15 cellular contexts compared by ENCODE assay signal in genomic region chr20:58995461-58996225, GRCh38. TPM values are rescaled to one million over a fixed set of nuclear protein-coding genes. Genes with fewer than 3 reads are reported as not detected.
DNase-seq lines count a peak whose midpoint lies in the region; ATAC-seq and TF ChIP-seq lines count a peak whose summit lies in the region.
"Had no signal": no experiment of that assay in that cellular context is flagged by ENCODE, and none has a peak within 500 bp of the region (broad histone marks: within the 10 kb centered on the region; RNA-seq: fewer than 3 reads in every experiment).

No MANE protein-coding gene starts in this region.

- CTCF ChIA-PET in CD8-positive, alpha-beta memory T cell (lab: Charles Lee), result no interaction called here
- CTCF ChIA-PET in mammary epithelial cell (lab: Charles Lee; ENCODE audit: low non-redundant PET), result no interaction called here
- CTCF ChIA-PET in HEK293T (lab: Yijun Ruan, JAX), result no interaction called here

- no peak overlapping the region for H3K27ac ChIP-seq in CD8-positive, alpha-beta memory T cell (ENCODE audit: low read depth, low read length)
- H3K27ac ChIP-seq in HUES6 (ENCODE audit: low read depth, low read length) (no peak overlapping the region), mammary epithelial cell (ENCODE audit: insufficient read depth, low read depth, low read length) (no peak overlapping the region)
- H3K27ac ChIP-seq: brain microvascular endothelial cell had no signal

- H3K36me3 ChIP-seq in CD8-positive, alpha-beta memory T cell (ENCODE audit: insufficient read depth, low read length), result peaks cover 43% of the 10 kb centered on the region
- H3K36me3 ChIP-seq in HUES6 (ENCODE audit: control insufficient read depth, insufficient read depth, low read length), result peaks cover 73% of the 10 kb centered on the region
- peaks cover 33% of the 10 kb centered on the region for H3K36me3 ChIP-seq in mammary epithelial cell (ENCODE audit: insufficient read depth, low read length)

- no peaks in the 10 kb centered on the region for H3K9me3 ChIP-seq in CD8-positive, alpha-beta memory T cell (ENCODE audit: low read length)
- H3K9me3 ChIP-seq in HUES6 (ENCODE audit: control insufficient read depth, insufficient read depth, low read depth, low read length) (no peaks in the 10 kb centered on the region), mammary epithelial cell (replicated peaks; ENCODE audit: insufficient read depth, low read length) (no peaks in the 10 kb centered on the region)
- H3K9me3 ChIP-seq: esophagus muscularis mucosa had no signal

- intact Hi-C loops in mammary epithelial cell (cut with micrococcal nuclease), result loop anchor here (5.0 kb wide), 1 partner anchor 37 kb away; the partner anchor contains the start of gene ATP5F1E

- H3K4me3 Mint-ChIP-seq in CD8-positive, alpha-beta memory T cell, result no peak overlapping the region
- H3K4me3 Mint-ChIP-seq in naive B cell, result peak overlapping the region in 1 of 8 donors; percentile 6
- H3K4me3 Mint-ChIP-seq: HFFc6; T-helper 1 cell treated with Interleukin-12 subunit alpha and Interleukin-12 subunit beta and Interleukin-4 antibody, amounts not matched to agents 30 μg/mL and 1 μg/mL, for 36 hours had no signal

- no peaks in the 10 kb centered on the region for H3K27me3 ChIP-seq in CD8-positive, alpha-beta memory T cell (ENCODE audit: insufficient read depth, low read length, poor library complexity, severe bottlenecking)
- H3K27me3 ChIP-seq in HUES6 (ENCODE audit: control insufficient read depth, insufficient read depth, low read length) (no peaks in the 10 kb centered on the region), mammary epithelial cell (ENCODE audit: insufficient read depth, low read length) (no peaks in the 10 kb centered on the region)
- H3K27me3 ChIP-seq: brain microvascular endothelial cell, esophagus muscularis mucosa had no signal

- TSS peak; percentile 92 for BruUV-seq in mammary epithelial cell (replicated peaks; lab: Mats Ljungman, UMichigan)

- POLR2A ChIA-PET in CD8-positive, alpha-beta memory T cell (lab: Charles Lee), result no interaction called here
- POLR2A ChIA-PET in HEK293T (lab: Yijun Ruan, JAX), result interaction anchor here (1.3 kb wide), 1 partner anchor 14 kb away, joined by 7 read pairs; the partner anchor contains the start of gene NELFCD

- no peak overlapping the region for H2AFZ ChIP-seq in mammary epithelial cell (ENCODE audit: low read depth, low read length)

- no peak overlapping the region for H3K4me2 ChIP-seq in mammary epithelial cell (ENCODE audit: insufficient read depth, low read depth, low read length)

- no peak for TF ChIP-seq CTCF in mammary epithelial cell (conservative IDR thresholded peaks at IDR 0.05 in 1 of 2, IDR thresholded peaks at IDR 0.05 in 1 of 2; ENCODE audit: extremely low read depth in 1 of 2, insufficient read depth in 1 of 2, low read depth in 1 of 2, low read length in 2 of 2)

- dilution Hi-C loops in mammary epithelial cell (cut with HindIII; ENCODE audit: low sequenced_read_pairs), result no loop called here

- DNase-seq in CD8-positive, alpha-beta memory T cell, result no peak
- peak; percentile 5 for DNase-seq in mammary epithelial cell
- DNase-seq in naive B cell, result no peak
- DNase-seq in activated CD4-positive, CD25-positive, alpha-beta regulatory T cell (lab: John Stamatoyannopoulos, UW), result no peak
- DNase-seq in effector CD8-positive, alpha-beta T cell (lab: John Stamatoyannopoulos, UW), result no peak
- DNase-seq in hippocampal formation (lab: John Stamatoyannopoulos, UW), result no peak
- no peak for DNase-seq in HEK293T (ENCODE audit: extremely low spot score)
- DNase-seq: brain microvascular endothelial cell; HFFc6; NCI-H2171; stimulated activated naive CD4-positive, alpha-beta T cell treated with Interleukin-2 at 50 U/mL for 16 hours had no signal

- H4K20me1 ChIP-seq in mammary epithelial cell (ENCODE audit: insufficient read depth, low read length), result no peaks in the 10 kb centered on the region

- H3K36me3 Mint-ChIP-seq in CD8-positive, alpha-beta memory T cell, result peaks cover 7 to 78% (median 10%) of the 10 kb centered on the region in 3 donors
- H3K36me3 Mint-ChIP-seq in naive B cell, result peaks cover 7 to 11% of the 10 kb centered on the region in 2 donors

- no peaks in the 10 kb centered on the region for H3K9me3 Mint-ChIP-seq in CD8-positive, alpha-beta memory T cell
- H3K9me3 Mint-ChIP-seq in naive B cell, result no peaks in the 10 kb centered on the region
- H3K9me3 Mint-ChIP-seq: HFFc6; T-helper 1 cell treated with Interleukin-12 subunit alpha and Interleukin-12 subunit beta and Interleukin-4 antibody, amounts not matched to agents 30 μg/mL and 1 μg/mL, for 36 hours had no signal

- H3K27ac Mint-ChIP-seq in CD8-positive, alpha-beta memory T cell, result peak overlapping the region in 5 of 8 donors; percentile 20 to 60 (median 43)
- peak overlapping the region; percentile 5 to 94 (median 85) for H3K27ac Mint-ChIP-seq in naive B cell
- H3K27ac Mint-ChIP-seq: T-helper 1 cell treated with Interleukin-12 subunit alpha and Interleukin-12 subunit beta and Interleukin-4 antibody, amounts not matched to agents 30 μg/mL and 1 μg/mL, for 36 hours had no signal

- WGBS in mammary epithelial cell (ENCODE audit: low coverage, missing lambda C conversion rate), result 65% methylated on average over 4 of the region's 18 CpGs

- H3K4me1 Mint-ChIP-seq in CD8-positive, alpha-beta memory T cell, result peaks cover 0 to 2% (median 0%) of the 10 kb centered on the region in 3 donors
- peaks cover 25 to 45% (median 38%) of the 10 kb centered on the region in 3 donors for H3K4me1 Mint-ChIP-seq in naive B cell

- H3K27me3 Mint-ChIP-seq in CD8-positive, alpha-beta memory T cell, result no peaks in the 10 kb centered on the region
- no peaks in the 10 kb centered on the region for H3K27me3 Mint-ChIP-seq in naive B cell

- in situ Hi-C loops in mammary epithelial cell (cut with MboI; ENCODE audit: low sequenced_read_pairs in 2 of 2), result no loop called here

- no peaks in the 10 kb centered on the region for H3K4me1 ChIP-seq in CD8-positive, alpha-beta memory T cell (ENCODE audit: insufficient read depth, low read length)
- no peaks in the 10 kb centered on the region for H3K4me1 ChIP-seq in HUES6 (ENCODE audit: control insufficient read depth, insufficient read depth, low read length)
- no peaks in the 10 kb centered on the region for H3K4me1 ChIP-seq in mammary epithelial cell (ENCODE audit: insufficient read depth, low read length)
- H3K4me1 ChIP-seq: esophagus muscularis mucosa had no signal

- H3K9ac ChIP-seq in HUES6 (ENCODE audit: low read length) (peak overlapping the region; percentile 24), mammary epithelial cell (ENCODE audit: insufficient read depth, low read length) (no peak overlapping the region)

- ATAC-seq in naive B cell (ENCODE audit: low read depth in 2 of 2), result no peak

- H3K4me3 ChIP-seq in CD8-positive, alpha-beta memory T cell (ENCODE audit: low read length), result no peak overlapping the region
- H3K4me3 ChIP-seq in HUES6 (ENCODE audit: low read depth, low read length), result no peak overlapping the region
- H3K4me3 ChIP-seq in mammary epithelial cell (replicated peaks in 1 of 3; ENCODE audit: insufficient read depth in 1 of 3, low read depth in 2 of 3, low read length in 3 of 3), result no peak overlapping the region
- H3K4me3 ChIP-seq: esophagus muscularis mucosa had no signal

- no peaks in the 10 kb centered on the region for H3K79me2 ChIP-seq in mammary epithelial cell (ENCODE audit: insufficient read depth, low read length)

TF ChIP-seq in HEK293T, 16 proteins besides CTCF, POLR2A, EP300 and RAD21:
- TF ChIP-seq NFRKB (IDR thresholded peaks at IDR 0.05) (no peak), SP1 (IDR thresholded peaks at IDR 0.05) (no peak), ELF4 (IDR thresholded peaks at IDR 0.05) (no peak), SUZ12 (IDR thresholded peaks at IDR 0.05) (no peak), LEF1 (IDR thresholded peaks at IDR 0.05; ENCODE audit: borderline replicate concordance) (no peak)

RNA-seq across cellular contexts. Expression of gene CTSZ, which starts 11.4 kb away (rescaled TPM):
- total RNA-seq in CD8-positive, alpha-beta memory T cell, result 10 to 100 TPM; 35.3 to 36.0 TPM
- polyA plus RNA-seq in CD8-positive, alpha-beta memory T cell, result 1.5 TPM
- 100 to 1,000 TPM; 138 to 139 TPM for total RNA-seq in mammary epithelial cell
- polyA plus RNA-seq in mammary epithelial cell (156 TPM), naive B cell (ENCODE audit: low read depth in 6 of 6) (10 to 100 TPM; 15.7 to 39.6 (median 25.4) TPM)
- polyA minus RNA-seq in mammary epithelial cell, result 116 TPM

RNA-seq across cellular contexts. Expression of gene NELFCD, which starts 14.6 kb away (rescaled TPM):
- total RNA-seq in CD8-positive, alpha-beta memory T cell, result 100 to 1,000 TPM; 101 to 108 TPM
- 78.1 TPM for polyA plus RNA-seq in CD8-positive, alpha-beta memory T cell
- total RNA-seq in mammary epithelial cell, result 10 to 100 TPM; 37.8 to 69.7 TPM
- 84.9 TPM for polyA plus RNA-seq in mammary epithelial cell
- polyA minus RNA-seq in mammary epithelial cell, result 143 TPM
- polyA plus RNA-seq in naive B cell (ENCODE audit: low read depth in 6 of 6), result 100 to 1,000 TPM in 1 of 6 donors, 10 to 100 TPM in 5; 78.9 to 128 (median 86.2) TPM

RNA-seq across cellular contexts. Expression of gene TUBB1, which starts 23.6 kb away (rescaled TPM):
- not detected for total RNA-seq in CD8-positive, alpha-beta memory T cell
- 0.10 TPM for polyA plus RNA-seq in CD8-positive, alpha-beta memory T cell
- total RNA-seq in mammary epithelial cell, result not detected
- 0.01 TPM for polyA plus RNA-seq in mammary epithelial cell
- polyA minus RNA-seq in mammary epithelial cell, result not detected
- polyA plus RNA-seq in naive B cell (ENCODE audit: low read depth in 6 of 6), result 10 to 100 TPM in 3 of 6 donors, 1 to 10 TPM in 3; 2.5 to 16.4 (median 11.0) TPM
- total RNA-seq: HFFc6, LHCN-M2 had no signal

RNA-seq across cellular contexts. Expression of gene ATP5F1E, which starts 36.5 kb away (rescaled TPM):
- total RNA-seq in CD8-positive, alpha-beta memory T cell, result 100 to 1,000 TPM in 1 of 2 experiments, 10 to 100 TPM in 1; 98.1 to 102 TPM
- polyA plus RNA-seq in CD8-positive, alpha-beta memory T cell, result 95.0 TPM
- 10 to 100 TPM; 13.7 to 75.4 TPM for total RNA-seq in mammary epithelial cell
- polyA plus RNA-seq in mammary epithelial cell (39.1 TPM), naive B cell (ENCODE audit: low read depth in 6 of 6) (100 to 1,000 TPM in 1 of 6 donors, 10 to 100 TPM in 5; 53.9 to 103 (median 75.5) TPM)
- 9.7 TPM for polyA minus RNA-seq in mammary epithelial cell

RNA-seq across cellular contexts. Expression of gene PRELID3B, which starts 46.9 kb away (rescaled TPM):
- total RNA-seq in CD8-positive, alpha-beta memory T cell, result 100 to 1,000 TPM; 127 to 141 TPM
- 33.8 TPM for polyA plus RNA-seq in CD8-positive, alpha-beta memory T cell
- total RNA-seq in mammary epithelial cell, result 100 to 1,000 TPM in 1 of 2 donors, 10 to 100 TPM in 1; 81.2 to 103 TPM
- polyA plus RNA-seq in mammary epithelial cell (49.5 TPM), naive B cell (ENCODE audit: low read depth in 6 of 6) (10 to 100 TPM; 34.1 to 46.0 (median 37.5) TPM)
- polyA minus RNA-seq in mammary epithelial cell, result 91.4 TPM
